12 cellular contexts compared by ENCODE assay signal in the genomic region with DNA sequence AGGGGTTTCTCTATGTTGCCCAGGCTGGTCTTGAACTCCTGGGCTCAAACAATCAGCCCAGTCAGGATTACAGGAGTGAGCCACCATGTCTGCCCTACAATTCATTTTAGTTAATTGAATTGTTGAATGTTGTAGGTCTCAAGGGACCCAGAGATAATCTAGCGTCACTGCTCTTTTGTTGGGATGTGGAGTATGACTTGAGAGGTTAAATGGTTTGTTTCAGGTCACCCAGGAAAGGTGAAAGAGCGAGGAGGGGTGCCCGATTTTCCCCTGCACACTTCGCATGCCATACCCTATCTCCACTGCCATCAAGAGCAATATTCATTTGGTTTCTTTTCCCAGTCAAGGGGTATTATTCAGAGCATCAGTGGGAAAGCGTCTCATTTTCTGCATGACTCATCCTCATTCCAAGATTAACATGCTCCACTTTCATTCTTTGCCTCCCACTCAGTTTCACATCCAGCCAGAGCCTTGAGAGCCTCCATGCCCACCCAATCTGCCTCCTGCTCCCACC. TPM values are rescaled to one million over a fixed set of nuclear protein-coding genes. Genes with fewer than 3 reads are reported as not detected.
DNase-seq lines count a peak whose midpoint lies in the region; ATAC-seq, FAIRE-seq and TF ChIP-seq lines count a peak whose summit lies in the region.
"Had no signal": no experiment of that assay in that cellular context is flagged by ENCODE, and none has a peak within 500 bp of the region (broad histone marks: within the 10 kb centered on the region; RNA-seq: fewer than 3 reads in every experiment).

No MANE protein-coding gene starts in this region.

- peak overlapping the region; percentile 96 for H2BK20ac ChIP-seq in IMR-90 (ENCODE audit: low read depth, low read length)

- peak overlapping the region; percentile 96 for H2BK120ac ChIP-seq in IMR-90 (ENCODE audit: low read depth, low read length)

- peak overlapping the region; percentile 71 for H3K14ac ChIP-seq in IMR-90 (replicated peaks; ENCODE audit: low read depth, low read length)

- H2AFZ ChIP-seq in IMR-90 (replicated peaks; ENCODE audit: low read length, poor library complexity), result peak overlapping the region; percentile 85
- no peak overlapping the region for H2AFZ ChIP-seq in keratinocyte (ENCODE audit: control insufficient read depth, low read length)

- dilution Hi-C loops in IMR-90 (cut with HindIII; ENCODE audit: low sequenced_read_pairs, unreplicated experiment), result no loop called here
- dilution Hi-C loops in keratinocyte (cut with MboI; ENCODE audit: extremely low pct_ligation_motif_present, low sequenced_read_pairs), result no loop called here

- H3K4me2 ChIP-seq in IMR-90 (ENCODE audit: low read depth, low read length) (peak overlapping the region; percentile 81), keratinocyte (ENCODE audit: control insufficient read depth, extremely low read depth, insufficient read depth, low read depth, low read length) (no peak overlapping the region)

- H3K27me3 ChIP-seq in AG04450 (ENCODE audit: control insufficient read depth, insufficient read depth, low read length), result no peaks in the 10 kb centered on the region
- peaks cover 3% of the 10 kb centered on the region; the same call in 1 of the 2 replicates for H3K27me3 ChIP-seq in IMR-90 (ENCODE audit: control insufficient read depth, insufficient read depth, low read length)
- no peaks in the 10 kb centered on the region for H3K27me3 ChIP-seq in body of pancreas
- no peaks in the 10 kb centered on the region for H3K27me3 ChIP-seq in keratinocyte (ENCODE audit: control insufficient read depth, extremely low read depth, insufficient read depth, low read length)
- H3K27me3 ChIP-seq in Peyer's patch, result no peaks in the 10 kb centered on the region
- H3K27me3 ChIP-seq: cardiac muscle cell, suprapubic skin had no signal

- TF ChIP-seq CTCF in AG04450 (IDR thresholded peaks at IDR 0.05; ENCODE audit: low read depth, low read length) (no peak), IMR-90 (conservative IDR thresholded peaks at IDR 0.05; ENCODE audit: low read depth, low read length) (no peak), body of pancreas (IDR thresholded peaks at IDR 0.05) (no peak), keratinocyte (optimal IDR thresholded peaks at IDR 0.05 in 1 of 3, IDR thresholded peaks at IDR 0.05 in 1 of 3, conservative IDR thresholded peaks at IDR 0.05 in 1 of 3; ENCODE audit: extremely low read depth in 1 of 3, insufficient read depth in 2 of 3, low read length in 3 of 3) (no peak), Peyer's patch (IDR thresholded peaks at IDR 0.05) (no peak)

- ATAC-seq in IMR-90 (ENCODE audit: low read depth), result peak; percentile 94
- peak; percentile 47 for ATAC-seq in body of pancreas
- no peak for ATAC-seq in HG02798 (IDR thresholded peaks at IDR 0.05; ENCODE audit: poor library complexity, unreplicated experiment)
- ATAC-seq in HG03095 (IDR thresholded peaks at IDR 0.05; ENCODE audit: unreplicated experiment), result no peak

- H3K4ac ChIP-seq in IMR-90 (ENCODE audit: low read depth, low read length), result peak overlapping the region; percentile 93

- POLR2A ChIA-PET in AG04450 (lab: Yijun Ruan, JAX) (interaction anchor here (1.0 kb wide), 1 partner anchor 13 kb away, joined by 3 read pairs; the partner anchor contains the start of gene SLC30A1), IMR-90 (lab: Charles Lee; ENCODE audit: unreplicated experiment) (no interaction called here)

- in situ Hi-C loops in IMR-90 (cut with MboI; ENCODE audit: low sequenced_read_pairs), result no loop called here

- no peak for TF ChIP-seq RAD21 in IMR-90 (IDR thresholded peaks at IDR 0.05; ENCODE audit: low read length)

- peak overlapping the region; percentile 85; the same call in 1 of the 2 replicates for H3K56ac ChIP-seq in IMR-90 (ENCODE audit: extremely low read depth, insufficient read depth, low read length)

- H3K27ac ChIP-seq in AG04450 (ENCODE audit: low read depth, low read length), result peak overlapping the region; percentile 49
- H3K27ac ChIP-seq in IMR-90 (ENCODE audit: insufficient read depth, low read length), result peak overlapping the region; percentile 97
- H3K27ac ChIP-seq in body of pancreas, result no peak overlapping the region
- no peak overlapping the region for H3K27ac ChIP-seq in keratinocyte (ENCODE audit: control insufficient read depth, insufficient read depth, low read length)
- peak overlapping the region in 1 of 4 donors; percentile 18 for H3K27ac ChIP-seq in Peyer's patch
- H3K27ac ChIP-seq: cardiac muscle cell, suprapubic skin, WERI-Rb-1 had no signal

- no peaks in the 10 kb centered on the region for H3K9me3 ChIP-seq in AG04450 (ENCODE audit: control insufficient read depth, insufficient read depth, low read length)
- H3K9me3 ChIP-seq in IMR-90 (ENCODE audit: control insufficient read depth, insufficient read depth, low read length), result no peaks in the 10 kb centered on the region
- H3K9me3 ChIP-seq in body of pancreas, result no peaks in the 10 kb centered on the region
- H3K9me3 ChIP-seq in keratinocyte (ENCODE audit: control insufficient read depth, low read depth, low read length), result no peaks in the 10 kb centered on the region
- H3K9me3 ChIP-seq in Peyer's patch, result no peaks in the 10 kb centered on the region
- H3K9me3 ChIP-seq: suprapubic skin had no signal

- FAIRE-seq in keratinocyte (lab: Jason Lieb, UNC), result peak; percentile 82
- FAIRE-seq: small intestine had no signal

- H3K23ac ChIP-seq in IMR-90 (ENCODE audit: low read depth, low read length), result peak overlapping the region; percentile 70; the same call in 1 of the 2 replicates

- H3K79me2 ChIP-seq in keratinocyte (ENCODE audit: control insufficient read depth, insufficient read depth, low read length), result no peaks in the 10 kb centered on the region

- H2AK9ac ChIP-seq in IMR-90 (replicated peaks; ENCODE audit: low read depth, low read length, poor library complexity), result peak overlapping the region; percentile 39

- H4K91ac ChIP-seq in IMR-90 (ENCODE audit: insufficient read depth, low read depth, low read length), result peak overlapping the region; percentile 89

- no peak for TF ChIP-seq POLR2A in IMR-90 (IDR thresholded peaks at IDR 0.05; ENCODE audit: low read depth, low read length)
- TF ChIP-seq POLR2A in body of pancreas (IDR thresholded peaks at IDR 0.05), result no peak
- no peak for TF ChIP-seq POLR2A in Peyer's patch (IDR thresholded peaks at IDR 0.05)

- peak overlapping the region; percentile 33; the same call in 1 of the 2 replicates for H3K9ac ChIP-seq in IMR-90 (ENCODE audit: low read depth, low read length)
- H3K9ac ChIP-seq in keratinocyte (ENCODE audit: control insufficient read depth, extremely low read depth, insufficient read depth, low read length), result no peak overlapping the region

- H4K5ac ChIP-seq in IMR-90 (ENCODE audit: low read depth, low read length), result peak overlapping the region; percentile 91

- intact Hi-C loops in IMR-90 (cut with micrococcal nuclease) (no loop called here), body of pancreas (cut with DNase I) (no loop called here)

- H3K9me1 ChIP-seq in IMR-90 (ENCODE audit: insufficient read depth, low read length) (peaks cover 7% of the 10 kb centered on the region), keratinocyte (ENCODE audit: control insufficient read depth, extremely low read depth, insufficient read depth, low read length) (peaks cover 2% of the 10 kb centered on the region)

- peak overlapping the region; percentile 95 for H3K18ac ChIP-seq in IMR-90 (ENCODE audit: low read depth, low read length)

- peak overlapping the region; percentile 97; the same call in 2 of the 3 replicates for H2BK15ac ChIP-seq in IMR-90 (ENCODE audit: low read depth, low read length)

- WGBS in IMR-90 (ENCODE audit: extremely low coverage in 2 of 2, insufficient read length in 1 of 2), 2 experiments, result no CpG with 5 or more reads among the region's 5 CpGs
- WGBS in body of pancreas, 2 donors, result 66 to 69% methylated on average over 5 of the region's 5 CpGs

- CTCF ChIA-PET in AG04450 (lab: Charles Lee), result no interaction called here
- CTCF ChIA-PET in IMR-90 (lab: Yijun Ruan, JAX), result no interaction called here

- H3K36me3 ChIP-seq in IMR-90 (ENCODE audit: control insufficient read depth, insufficient read depth, low read length) (no peaks in the 10 kb centered on the region), body of pancreas (replicated peaks in 1 of 2; ENCODE audit: insufficient read depth in 1 of 2, low read depth in 2 of 2) (no peaks in the 10 kb centered on the region), keratinocyte (ENCODE audit: control insufficient read depth in 2 of 2, extremely low read depth in 1 of 2, insufficient read depth in 2 of 2, low read length in 2 of 2) (no peaks in the 10 kb centered on the region), Peyer's patch (no peaks in the 10 kb centered on the region)
- H3K36me3 ChIP-seq: cardiac muscle cell, suprapubic skin, WERI-Rb-1 had no signal

- H3K4me3 ChIP-seq in AG04450 (ENCODE audit: low read depth, low read length), result no peak overlapping the region
- no peak overlapping the region for H3K4me3 ChIP-seq in IMR-90 (ENCODE audit: insufficient read depth, low read depth, low read length)
- H3K4me3 ChIP-seq in body of pancreas, result no peak overlapping the region
- H3K4me3 ChIP-seq in keratinocyte (ENCODE audit: control insufficient read depth in 2 of 3, extremely low read depth in 1 of 3, insufficient read depth in 2 of 3, low read depth in 1 of 3, low read length in 3 of 3), result no peak overlapping the region
- no peak overlapping the region for H3K4me3 ChIP-seq in Peyer's patch
- H3K4me3 ChIP-seq: cardiac muscle cell, suprapubic skin had no signal

- no peak for DNase-seq in AG04450 (ENCODE audit: low read depth, low spot score)
- peak; percentile 89 for DNase-seq in IMR-90
- DNase-seq in body of pancreas, result no peak
- no peak for DNase-seq in keratinocyte (ENCODE audit: low read depth, low spot score)
- DNase-seq in DMS114 treated with DMSO at 0.1 percent for 48 hours (lab: John Stamatoyannopoulos, UW; ENCODE audit: unreplicated experiment), result no peak
- no peak for DNase-seq in Peyer's patch
- DNase-seq: small intestine, WERI-Rb-1 had no signal

- H3K4me1 ChIP-seq in IMR-90 (ENCODE audit: control insufficient read depth, insufficient read depth, low read length) (peaks cover 10% of the 10 kb centered on the region), body of pancreas (no peaks in the 10 kb centered on the region), keratinocyte (ENCODE audit: control insufficient read depth, extremely low read depth, insufficient read depth, low read length) (peaks cover 18% of the 10 kb centered on the region), Peyer's patch (no peaks in the 10 kb centered on the region)

- H2BK5ac ChIP-seq in IMR-90 (ENCODE audit: low read depth, low read length, poor library complexity, severe bottlenecking), result peak overlapping the region; percentile 96

- no peaks in the 10 kb centered on the region for H3K79me1 ChIP-seq in IMR-90 (ENCODE audit: low read depth in 1 of 2, low read length in 2 of 2)

- no TSS peak for BruUV-seq in IMR-90 (replicated peaks; lab: Mats Ljungman, UMichigan)

- H2AK5ac ChIP-seq in IMR-90 (ENCODE audit: low read depth, low read length), result peak overlapping the region; percentile 98; the same call in 1 of the 2 replicates

- H4K20me1 ChIP-seq in IMR-90 (ENCODE audit: insufficient read depth, low read length) (no peaks in the 10 kb centered on the region), keratinocyte (ENCODE audit: control insufficient read depth, extremely low read depth, insufficient read depth, low read length) (no peaks in the 10 kb centered on the region)

- H4K8ac ChIP-seq in IMR-90 (ENCODE audit: low read depth in 2 of 2, low read length in 2 of 2), result peak overlapping the region in 1 of 2 experiments; percentile 81; a peak in 2 of 4 replicates

RNA-seq across cellular contexts. Expression of gene SLC30A1, which starts 13.1 kb away (rescaled TPM):
- polyA plus RNA-seq in AG04450 (2011; rRNA removed), result 11.1 and 12.8 TPM in 2 replicates
- 11.7 and 20.9 TPM in 2 replicates for polyA minus RNA-seq in AG04450 (2011; rRNA and poly(A)+ RNA removed)
- 8.4 and 17.8 TPM in 2 replicates for total RNA-seq in IMR-90 (2012; rRNA removed)
- polyA plus RNA-seq in IMR-90 (2012; rRNA removed), result 4.2 and 5.4 TPM in 2 replicates
- 3.2 and 4.6 TPM in 2 replicates for polyA plus RNA-seq in IMR-90 (2012; cell fraction: cytosol; rRNA removed)
- polyA plus RNA-seq in IMR-90 (2012; cell fraction: nucleus; rRNA removed; ENCODE audit: low replicate concordance), result 3.9 and 4.3 TPM in 2 replicates
- 10 to 100 TPM in 1 of 2 donors, 1 to 10 TPM in 1; 7.3 to 11.5 TPM for total RNA-seq in body of pancreas
- 11.8 to 17.2 TPM (median 12.4 TPM) in 3 replicates for polyA plus RNA-seq in keratinocyte
- polyA plus RNA-seq in keratinocyte (2011; ENCODE audit: low read depth), result 18.5 TPM
- 5.4 and 10.8 TPM in 2 replicates for polyA plus RNA-seq in keratinocyte (2011; cell fraction: cytosol; rRNA removed)
- polyA plus RNA-seq in keratinocyte (2011; cell fraction: nucleus; rRNA removed), result 16.8 and 26.0 TPM in 2 replicates
- 20.3 and 34.7 TPM in 2 replicates for polyA plus RNA-seq in keratinocyte (2012; ENCODE audit: low replicate concordance)
- polyA minus RNA-seq in keratinocyte, result 5.9 to 26.5 TPM (median 16.6 TPM) in 3 replicates
- 23.6 TPM for polyA minus RNA-seq in keratinocyte (2011; cell fraction: cytosol; rRNA and poly(A)+ RNA removed)
- 52.2 and 72.0 TPM in 2 replicates for polyA minus RNA-seq in keratinocyte (2011; cell fraction: nucleus; rRNA and poly(A)+ RNA removed)
- 10 to 100 TPM in 3 of 4 donors, 1 to 10 TPM in 1; 5.8 to 44.7 (median 34.9) TPM for total RNA-seq in Peyer's patch

Comparison
In these comparisons a context has a peak if more than half of its experiments do, and no peak if none do; other contexts are left out.
1. H3K27ac ChIP-seq: peak in AG04450 (single experiment) and IMR-90 (single experiment); none in body of pancreas (0 of 4) and keratinocyte (single experiment).
2. ATAC-seq: peak in IMR-90 (single experiment) and body of pancreas (single experiment); none in HG02798 (single experiment) and HG03095 (single experiment).